ENCODE assay signal across 7 cellular contexts in the genomic region with DNA sequence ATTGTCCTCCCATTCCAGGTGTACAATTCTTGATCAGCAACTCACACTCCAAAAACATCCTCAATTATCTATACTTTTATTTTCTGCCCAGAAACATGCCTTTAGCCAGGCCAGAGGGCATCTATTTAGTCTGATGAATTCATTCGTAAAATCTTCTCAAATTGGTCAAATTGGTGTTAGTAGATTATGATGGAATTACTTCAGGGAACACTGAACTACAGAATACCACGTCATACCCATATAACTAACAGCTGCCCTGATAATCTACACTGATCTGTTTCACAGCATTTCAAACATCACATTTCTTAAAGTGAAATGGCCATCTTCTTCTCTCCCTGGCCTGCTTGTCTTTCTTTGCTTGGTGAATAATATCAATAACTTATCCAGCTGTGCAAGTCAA.
"Had no signal": no experiment of that assay in that cellular context is flagged by ENCODE, and none has a peak within 500 bp of the region (broad histone marks: within the 10 kb centered on the region; RNA-seq: fewer than 3 reads in every experiment).

No MANE protein-coding gene starts in this region.

- H3K9me3 Mint-ChIP-seq: GM23338, H9 had no signal

- H3K27ac Mint-ChIP-seq: GM23338, H9, IgD-negative memory B cell had no signal

- H3K4me2 ChIP-seq: GM23338 had no signal

- FAIRE-seq: H1, H54, HTR-8/SVneo had no signal

- H3K4me3 ChIP-seq: GM23338 had no signal

- H3K4me3 Mint-ChIP-seq: GM23338, H9, IgD-negative memory B cell had no signal

- H2AFZ ChIP-seq: GM23338 had no signal

- H3K4me1 Mint-ChIP-seq: GM23338, IgD-negative memory B cell had no signal

- ATAC-seq: GM23338 had no signal

- H3K27me3 Mint-ChIP-seq: IgD-negative memory B cell had no signal

- DNase-seq: H9, HCEC 1CT had no signal
